Comparison of ENCODE assay signal across 24 cellular contexts in genomic region chr5:119968690-119969089, GRCh38.
"Had no signal": no experiment of that assay in that cellular context is flagged by ENCODE, and none has a peak within 500 bp of the region (broad histone marks: within the 10 kb centered on the region; RNA-seq: fewer than 3 reads in every experiment).

No MANE protein-coding gene starts in this region.

- H3K27ac ChIP-seq: colonic mucosa, coronary artery, dorsolateral prefrontal cortex, epithelial cell of prostate, esophagus muscularis mucosa, esophagus squamous epithelium, foreskin keratinocyte, gastrocnemius medialis, gastroesophageal sphincter, heart left ventricle, heart right ventricle had no signal

- H3K9me3 ChIP-seq: colonic mucosa, esophagus muscularis mucosa, esophagus squamous epithelium, gastrocnemius medialis had no signal

- H3K36me3 ChIP-seq: colonic mucosa, esophagus muscularis mucosa, esophagus squamous epithelium, gastrocnemius medialis, gastroesophageal sphincter, heart left ventricle, heart right ventricle had no signal

- H3K4me1 ChIP-seq: colonic mucosa, esophagus muscularis mucosa, esophagus squamous epithelium, foreskin keratinocyte, gastrocnemius medialis, gastroesophageal sphincter, heart left ventricle had no signal

- H3K27me3 ChIP-seq: colonic mucosa, dorsolateral prefrontal cortex, esophagus muscularis mucosa, esophagus squamous epithelium, foreskin keratinocyte, gastrocnemius medialis, gastroesophageal sphincter, heart left ventricle, heart right ventricle had no signal

- DNase-seq: colonic mucosa; cortex of kidney; dermis blood vessel endothelial cell; dorsolateral prefrontal cortex; effector CD4-positive, alpha-beta T cell; effector CD8-positive, alpha-beta T cell; effector memory CD4-positive, alpha-beta T cell; effector memory CD8-positive, alpha-beta T cell; endodermal cell; erythroblast; esophagus squamous epithelium; foreskin fibroblast; foreskin keratinocyte; foreskin melanocyte; gastrocnemius medialis; glutamatergic neuron; head of caudate nucleus had no signal

- H3K4me3 ChIP-seq: colonic mucosa, coronary artery, dorsolateral prefrontal cortex, esophagus muscularis mucosa, esophagus squamous epithelium, gastrocnemius medialis, gastroesophageal sphincter, heart left ventricle, heart right ventricle had no signal

- ATAC-seq: effector memory CD8-positive, alpha-beta T cell; esophagus mucosa; foreskin keratinocyte; gastrocnemius medialis; gastroesophageal sphincter; heart left ventricle had no signal
